ENCODE assay signal across 12 cellular contexts in the genomic region with DNA sequence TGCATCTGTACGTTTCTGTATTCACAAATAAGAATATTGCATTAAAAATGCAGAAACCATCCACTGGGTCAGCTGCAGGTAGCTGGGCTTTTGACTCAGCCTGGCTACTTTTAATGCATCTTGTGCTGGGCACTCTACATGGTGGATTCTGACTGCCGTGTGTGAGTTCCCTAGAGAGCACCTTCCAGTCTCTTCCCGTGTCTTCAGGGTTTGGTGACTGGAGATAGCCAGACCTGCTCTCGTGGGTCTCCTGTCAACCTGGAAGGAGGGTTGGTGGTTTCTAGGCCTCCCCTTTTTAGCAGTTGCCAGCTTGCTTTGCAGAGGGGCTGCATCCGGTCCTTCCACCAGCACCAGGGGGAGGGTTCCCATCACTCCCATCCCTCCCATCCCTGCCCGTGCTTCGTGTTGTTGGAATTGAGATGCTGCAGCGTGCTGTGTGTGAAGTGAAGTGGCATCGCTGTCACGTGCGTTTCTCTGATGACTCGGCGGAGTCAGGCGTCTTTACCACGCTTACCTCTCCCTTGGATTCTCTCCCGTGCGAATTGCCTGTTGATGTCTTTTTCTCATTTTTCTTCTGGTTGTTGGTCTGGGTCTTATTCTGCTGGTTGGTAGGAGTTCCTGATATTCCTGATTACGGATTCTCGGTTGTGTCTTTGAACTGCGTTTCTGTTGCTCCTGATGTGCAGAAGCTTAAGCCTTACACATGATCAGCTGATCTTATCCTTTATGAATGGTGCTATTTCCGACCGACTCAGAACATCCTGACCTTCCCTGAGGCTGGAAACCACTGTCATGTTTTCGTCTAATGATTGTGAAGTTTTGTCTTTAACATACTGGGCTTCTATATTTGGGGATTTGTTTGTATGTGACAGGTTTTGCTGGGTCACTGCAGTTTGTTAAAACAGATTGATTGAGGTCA. TPM values are rescaled to one million over a fixed set of nuclear protein-coding genes. Genes with fewer than 3 reads are reported as not detected.
DNase-seq lines count a peak whose midpoint lies in the region; TF ChIP-seq lines count a peak whose summit lies in the region.
"Had no signal": no experiment of that assay in that cellular context is flagged by ENCODE, and none has a peak within 500 bp of the region (broad histone marks: within the 10 kb centered on the region; RNA-seq: fewer than 3 reads in every experiment).

No MANE protein-coding gene starts in this region.

- TF ChIP-seq CTCF in AG09309 (IDR thresholded peaks at IDR 0.05; ENCODE audit: control insufficient read depth, insufficient read depth, low read depth, low read length, missing control alignments) (no peak), RWPE1 (conservative IDR thresholded peaks at IDR 0.05; ENCODE audit: low read depth) (no peak), fibroblast of villous mesenchyme (IDR thresholded peaks at IDR 0.05; ENCODE audit: insufficient read depth, low read depth, low read length) (no peak)

- POLR2A ChIA-PET in RWPE1 (lab: Yijun Ruan, JAX; ENCODE audit: low non-redundant PET): no interaction called here

- peak overlapping the region; percentile 24 for H3K27ac ChIP-seq in RWPE1

- CTCF ChIA-PET in RWPE1 (lab: Yijun Ruan, JAX): interaction anchor here (0.7 to 1.4 kb wide), 2 partner anchors 136 to 250 kb away, joined by 3 read pairs; no protein-coding TSS in a partner anchor

- H3K4me3 ChIP-seq in AG09309 (ENCODE audit: control insufficient read depth, low read depth, low read length) (no peak overlapping the region), fibroblast of villous mesenchyme (ENCODE audit: low read depth, low read length) (no peak overlapping the region)
- H3K4me3 ChIP-seq: mucosa of descending colon had no signal

- DNase-seq in AG09309 (ENCODE audit: low read depth): peak; percentile 8
- DNase-seq in RWPE1 (ENCODE audit: low spot score): no peak
- DNase-seq in fibroblast of villous mesenchyme (ENCODE audit: low read depth): peak; percentile 58
- no peak for DNase-seq in cerebellar nuclear complex (lab: John Stamatoyannopoulos, UW)
- DNase-seq in NOMO-1 treated with dmso at 0.1 percent for 144 hours (lab: John Stamatoyannopoulos, UW; ENCODE audit: unreplicated experiment): no peak
- no peak for DNase-seq in NCI-H2029 (lab: John Stamatoyannopoulos, UW)
- DNase-seq: activated CD4-positive, alpha-beta T cell treated with anti-CD3 and anti-CD28 coated beads for 4 hours; activated naive CD8-positive, alpha-beta T cell treated with anti-CD3 and anti-CD28 coated beads, Interleukin-2, amount 10 ng/mL, durations not matched to agents 7 days and 5 days; mucosa of descending colon; NCI-H1092; NCI-H748 treated with DMSO at 0.1 percent for 48 hours; retina had no signal

RNA-seq across cellular contexts. Expression of gene FBXW5, which starts 16.9 kb away (rescaled TPM):
- total RNA-seq in fibroblast of villous mesenchyme: 104 and 115 TPM in 2 replicates

RNA-seq across cellular contexts. Expression of gene C8G, which starts 17.4 kb away (rescaled TPM):
- 0.86 TPM in 1 of 2 replicates, not detected in the other for total RNA-seq in fibroblast of villous mesenchyme

RNA-seq across cellular contexts. Expression of gene LCN12, which starts 24.5 kb away (rescaled TPM):
- 0.86 TPM in 1 of 2 replicates, not detected in the other for total RNA-seq in fibroblast of villous mesenchyme

RNA-seq across cellular contexts. Expression of gene TRAF2, which starts 41.3 kb away (rescaled TPM):
- total RNA-seq in fibroblast of villous mesenchyme: 11.0 and 16.8 TPM in 2 replicates

RNA-seq across cellular contexts. Expression of gene PTGDS, which starts 49.7 kb away (rescaled TPM):
- 10.8 and 21.9 TPM in 2 replicates for total RNA-seq in fibroblast of villous mesenchyme

Comparison
In these comparisons a context has a peak if more than half of its experiments do, and no peak if none do; other contexts are left out.
1. DNase-seq: peak in AG09309 (single experiment) and fibroblast of villous mesenchyme (single experiment); none in RWPE1 (single experiment), cerebellar nuclear complex (0 of 2), NOMO-1 treated with dmso at 0.1 percent for 144 hours (single experiment) and NCI-H2029 (single experiment).